ENCODE assay signal across 9 cellular contexts in genomic region chr15:38991126-38991525, GRCh38.
A peak's percentile ranks its signal among the peaks of the same experiment; 100 is the strongest.
DNase-seq lines count a peak whose midpoint lies in the region; ATAC-seq and TF ChIP-seq lines count a peak whose summit lies in the region.
"Had no signal": no experiment of that assay in that cellular context is flagged by ENCODE, and none has a peak within 500 bp of the region (broad histone marks: within the 10 kb centered on the region; RNA-seq: fewer than 3 reads in every experiment).

No MANE protein-coding gene starts in this region.

- peak; percentile 58 for ATAC-seq in upper lobe of right lung
- no peak for ATAC-seq in HG02938 (IDR thresholded peaks at IDR 0.05; ENCODE audit: unreplicated experiment)
- ATAC-seq in activated CD8-positive, alpha-beta memory T cell treated with anti-CD3 and anti-CD28 coated beads, Interleukin-2, amount 10 ng/mL, durations not matched to agents 7 days and 5 days = no peak

- CTCF ChIA-PET in activated CD8-positive, alpha-beta memory T cell treated with anti-CD3 and anti-CD28 coated beads, Interleukin-2, amount 10 ng/mL, durations not matched to agents 7 days and 5 days (lab: Charles Lee) = no interaction called here

- no peaks in the 10 kb centered on the region for H3K9me3 ChIP-seq in upper lobe of right lung

- no peaks in the 10 kb centered on the region for H3K4me1 ChIP-seq in upper lobe of right lung

- H3K27ac ChIP-seq in upper lobe of right lung = no peak overlapping the region

- H3K4me3 ChIP-seq in WI38 (ENCODE audit: low read depth, low read length) (no peak overlapping the region), upper lobe of right lung (no peak overlapping the region)

- no peaks in the 10 kb centered on the region for H3K36me3 ChIP-seq in upper lobe of right lung

- H3K27me3 ChIP-seq in upper lobe of right lung = no peaks in the 10 kb centered on the region

- H3K4me3 Mint-ChIP-seq in activated CD8-positive, alpha-beta memory T cell treated with anti-CD3 and anti-CD28 coated beads, Interleukin-2, amount 10 ng/mL, durations not matched to agents 7 days and 5 days = no peak overlapping the region

- TF ChIP-seq CTCF in WI38 (IDR thresholded peaks at IDR 0.05; ENCODE audit: low read depth, low read length) (peak; percentile 32; the same call in 1 of the 2 replicates), upper lobe of right lung (IDR thresholded peaks at IDR 0.05) (peak; percentile 45)

- H3K4me1 Mint-ChIP-seq in activated CD8-positive, alpha-beta memory T cell treated with anti-CD3 and anti-CD28 coated beads, Interleukin-2, amount 10 ng/mL, durations not matched to agents 7 days and 5 days = no peaks in the 10 kb centered on the region

- no peak overlapping the region for H3K27ac Mint-ChIP-seq in activated CD8-positive, alpha-beta memory T cell treated with anti-CD3 and anti-CD28 coated beads, Interleukin-2, amount 10 ng/mL, durations not matched to agents 7 days and 5 days

- no peaks in the 10 kb centered on the region for H3K36me3 Mint-ChIP-seq in activated CD8-positive, alpha-beta memory T cell treated with anti-CD3 and anti-CD28 coated beads, Interleukin-2, amount 10 ng/mL, durations not matched to agents 7 days and 5 days

- intact Hi-C loops in upper lobe of right lung (cut with DNase I) = loop anchor here (10.0 kb wide), 1 partner anchor 176 kb away; no protein-coding TSS in a partner anchor

- H3K9me3 Mint-ChIP-seq in activated CD8-positive, alpha-beta memory T cell treated with anti-CD3 and anti-CD28 coated beads, Interleukin-2, amount 10 ng/mL, durations not matched to agents 7 days and 5 days (ENCODE audit: low read depth) = no peaks in the 10 kb centered on the region

- DNase-seq in SHP77 treated with DMSO at 0.1 percent for 48 hours (lab: John Stamatoyannopoulos, UW) (peak; percentile 0), SHP77 (lab: John Stamatoyannopoulos, UW) (no peak), iPS DF 4.7 (ENCODE audit: extremely low read depth, low spot score) (peak; percentile 33), upper lobe of right lung (no peak), NCI-H2107 (lab: John Stamatoyannopoulos, UW) (no peak)
- DNase-seq in activated CD8-positive, alpha-beta memory T cell treated with anti-CD3 and anti-CD28 coated beads, Interleukin-2, amount 10 ng/mL, durations not matched to agents 7 days and 5 days = no peak
- DNase-seq: NCI-H69 had no signal

- H3K27me3 Mint-ChIP-seq in activated CD8-positive, alpha-beta memory T cell treated with anti-CD3 and anti-CD28 coated beads, Interleukin-2, amount 10 ng/mL, durations not matched to agents 7 days and 5 days = peaks cover 5% of the 10 kb centered on the region

Comparison
In these comparisons a context has a peak if more than half of its experiments do, and no peak if none do; other contexts are left out.
1. DNase-seq: peak in SHP77 treated with DMSO at 0.1 percent for 48 hours (single experiment) and iPS DF 4.7 (single experiment); none in SHP77 (0 of 2), upper lobe of right lung (single experiment), activated CD8-positive, alpha-beta memory T cell treated with anti-CD3 and anti-CD28 coated beads, Interleukin-2, amount 10 ng/mL, durations not matched to agents 7 days and 5 days (single experiment) and NCI-H2107 (single experiment).